ENCODE assay signal across 21 cellular contexts in the genomic region with DNA sequence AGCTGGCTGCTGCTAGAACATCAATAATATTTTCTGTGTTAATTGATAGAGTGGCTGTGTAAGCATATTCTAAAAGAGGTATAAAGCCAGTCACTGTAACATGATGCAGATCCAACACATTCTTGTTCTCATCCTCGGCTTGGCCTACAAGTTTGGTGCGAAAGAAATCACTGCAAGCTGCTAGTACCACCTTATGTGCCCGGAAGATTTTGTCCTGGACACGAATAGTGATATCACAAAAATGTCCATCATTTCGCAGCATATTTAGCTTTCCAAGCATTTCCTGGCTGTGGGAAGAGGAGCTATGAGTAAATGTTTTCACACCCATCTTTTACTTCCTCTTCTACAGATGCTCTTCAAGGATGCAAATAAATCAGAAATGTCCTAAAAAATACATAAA. TPM values are rescaled to one million over a fixed set of nuclear protein-coding genes. Genes with fewer than 3 reads are reported as not detected.
A peak's percentile ranks its signal among the peaks of the same experiment; 100 is the strongest.
DNase-seq lines count a peak whose midpoint lies in the region; ATAC-seq and TF ChIP-seq lines count a peak whose summit lies in the region.
"Had no signal": no experiment of that assay in that cellular context is flagged by ENCODE, and none has a peak within 500 bp of the region (broad histone marks: within the 10 kb centered on the region; RNA-seq: fewer than 3 reads in every experiment).

No MANE protein-coding gene starts in this region.

- no peak overlapping the region for H3K27ac ChIP-seq in upper lobe of right lung
- H3K27ac ChIP-seq: HL-60 had no signal

- H3K9me3 ChIP-seq in Caco-2 = no peaks in the 10 kb centered on the region; the same call in 1 of the 2 replicates
- no peaks in the 10 kb centered on the region for H3K9me3 ChIP-seq in upper lobe of right lung
- H3K9me3 ChIP-seq: MG63 had no signal

- H3K27ac Mint-ChIP-seq in central memory CD8-positive, alpha-beta T cell (ENCODE audit: low read depth) = peak overlapping the region; percentile 57
- H3K27ac Mint-ChIP-seq in Caco-2 (ENCODE audit: unreplicated experiment) = no peak overlapping the region
- H3K27ac Mint-ChIP-seq: B cell; T-helper 1 cell treated with Interleukin-12 subunit alpha and Interleukin-12 subunit beta and Interleukin-4 antibody, amounts not matched to agents 30 μg/mL and 1 μg/mL, for 36 hours had no signal

- H3K9me3 Mint-ChIP-seq in central memory CD8-positive, alpha-beta T cell = peaks cover 5% of the 10 kb centered on the region
- peaks cover 10% of the 10 kb centered on the region for H3K9me3 Mint-ChIP-seq in Caco-2 (ENCODE audit: unreplicated experiment)

- H3K4me3 Mint-ChIP-seq in central memory CD8-positive, alpha-beta T cell = no peak overlapping the region
- H3K4me3 Mint-ChIP-seq in Caco-2 (ENCODE audit: unreplicated experiment) = no peak overlapping the region
- H3K4me3 Mint-ChIP-seq: B cell; T-helper 1 cell treated with Interleukin-12 subunit alpha and Interleukin-12 subunit beta and Interleukin-4 antibody, amounts not matched to agents 30 μg/mL and 1 μg/mL, for 36 hours had no signal

- CTCF ChIA-PET in Caco-2 (lab: Charles Lee) = no interaction called here

- H3K4me3 ChIP-seq in Caco-2 (ENCODE audit: low read depth, low read length) (no peak overlapping the region), upper lobe of right lung (no peak overlapping the region)
- H3K4me3 ChIP-seq: K562, MG63 had no signal

- intact Hi-C loops in Caco-2 (cut with micrococcal nuclease; ENCODE audit: unreplicated experiment) (no loop called here), upper lobe of right lung (cut with DNase I) (no loop called here)

- no TSS peak for BruUV-seq in Caco-2 (replicated peaks; lab: Mats Ljungman, UMichigan)

- DNase-seq in NCI-H748 (lab: John Stamatoyannopoulos, UW; ENCODE audit: unreplicated experiment) (peak; percentile 8), NCI-H748 treated with DMSO at 0.1 percent for 48 hours (lab: John Stamatoyannopoulos, UW) (no peak), NCI-H2107 (lab: John Stamatoyannopoulos, UW) (peak; percentile 43), Caco-2 (no peak), upper lobe of right lung (no peak)
- DNase-seq in central memory CD8-positive, alpha-beta T cell (ENCODE audit: low spot score in 2 of 2) = no peak
- DNase-seq: EL, GF-D8, MG63, NCI-H1930, NCI-H446 treated with DMSO at 0.1 percent for 48 hours, NCI-H82, PC-3, Right ventricle myocardium superior, T1000 had no signal

- H3K36me3 ChIP-seq in Caco-2 (ENCODE audit: control insufficient read depth, insufficient read depth, low read length) (peaks cover 2% of the 10 kb centered on the region; the same call in 1 of the 2 replicates), upper lobe of right lung (peaks cover 17% of the 10 kb centered on the region)

- no peak for TF ChIP-seq CTCF in Caco-2 (IDR thresholded peaks at IDR 0.05; ENCODE audit: insufficient read depth in 1 of 2, low read depth in 1 of 2, low read length in 1 of 2, severe bottlenecking in 1 of 2, unreplicated experiment in 1 of 2)
- no peak for TF ChIP-seq CTCF in upper lobe of right lung (IDR thresholded peaks at IDR 0.05)

- H3K4me1 Mint-ChIP-seq in central memory CD8-positive, alpha-beta T cell = peaks cover 55% of the 10 kb centered on the region
- no peaks in the 10 kb centered on the region for H3K4me1 Mint-ChIP-seq in Caco-2 (ENCODE audit: low read depth, unreplicated experiment)

- POLR2A ChIA-PET in Caco-2 (lab: Charles Lee) = no interaction called here

- no peaks in the 10 kb centered on the region for H3K27me3 Mint-ChIP-seq in central memory CD8-positive, alpha-beta T cell
- H3K27me3 Mint-ChIP-seq in Caco-2 (ENCODE audit: insufficient read depth, unreplicated experiment) = no peaks in the 10 kb centered on the region
- H3K27me3 Mint-ChIP-seq: B cell had no signal

- H3K27me3 ChIP-seq in Caco-2 (replicated peaks; ENCODE audit: control insufficient read depth, insufficient read depth, low read length) = no peaks in the 10 kb centered on the region
- H3K27me3 ChIP-seq in upper lobe of right lung = no peaks in the 10 kb centered on the region
- H3K27me3 ChIP-seq: MG63 had no signal

- H3K4me1 ChIP-seq in Caco-2 = no peaks in the 10 kb centered on the region
- H3K4me1 ChIP-seq in upper lobe of right lung = no peaks in the 10 kb centered on the region

- H3K36me3 Mint-ChIP-seq in central memory CD8-positive, alpha-beta T cell (ENCODE audit: insufficient read depth) = peaks cover 15% of the 10 kb centered on the region
- H3K36me3 Mint-ChIP-seq in Caco-2 (ENCODE audit: insufficient read depth, unreplicated experiment) = peaks cover 11% of the 10 kb centered on the region

- ATAC-seq in central memory CD8-positive, alpha-beta T cell (replicated peaks; ENCODE audit: extremely low read depth, poor library complexity, severe bottlenecking) = no peak
- ATAC-seq in upper lobe of right lung (no peak), HG03196 (IDR thresholded peaks at IDR 0.05; ENCODE audit: unreplicated experiment) (no peak)
- ATAC-seq: HepG2, K562, PC-3 had no signal

RNA-seq across cellular contexts. Expression of gene ZBTB44, which starts 53.2 kb away (rescaled TPM):
- 49.5 and 53.6 TPM in 2 replicates for total RNA-seq in Caco-2 (2022)
- total RNA-seq in upper lobe of right lung = 52.9 TPM

Comparison
In these comparisons a context has a peak if more than half of its experiments do, and no peak if none do; other contexts are left out.
1. DNase-seq: peak in NCI-H748 (single experiment) and NCI-H2107 (single experiment); none in NCI-H748 treated with DMSO at 0.1 percent for 48 hours (single experiment), central memory CD8-positive, alpha-beta T cell (0 of 2), Caco-2 (0 of 2) and upper lobe of right lung (single experiment).